ENCODE assay signal across 9 cellular contexts in genomic region chr7:44097064-44097932, GRCh38. TPM values are rescaled to one million over a fixed set of nuclear protein-coding genes. Genes with fewer than 3 reads are reported as not detected.
DNase-seq lines count a peak whose midpoint lies in the region; ATAC-seq, FAIRE-seq and TF ChIP-seq lines count a peak whose summit lies in the region.
"Had no signal": no experiment of that assay in that cellular context is flagged by ENCODE, and none has a peak within 500 bp of the region (broad histone marks: within the 10 kb centered on the region; RNA-seq: fewer than 3 reads in every experiment).

No MANE protein-coding gene starts in this region.

- no peaks in the 10 kb centered on the region for H3K36me3 Mint-ChIP-seq in activated T-helper 17 cell treated with anti-CD3 and anti-CD28 coated beads, Interleukin-2, amount 50 U/mL, for 72 hours (ENCODE audit: low read depth)

- H3K4me3 Mint-ChIP-seq in activated T-helper 17 cell treated with anti-CD3 and anti-CD28 coated beads, Interleukin-2, amount 50 U/mL, for 72 hours: no peak overlapping the region
- H3K4me3 Mint-ChIP-seq: nephron had no signal

- H3K27me3 ChIP-seq in heart left ventricle: no peaks in the 10 kb centered on the region

- 82 to 87% (median 86%) methylated on average over 9 of the region's 9 CpGs for WGBS in heart left ventricle, 4 donors

- H3K4me3 ChIP-seq in heart left ventricle: no peak overlapping the region

- DNase-seq in GM12891 (ENCODE audit: insufficient read length, low spot score): no peak
- no peak for DNase-seq in NK-92 treated with Interleukin-12 subunit alpha and Interleukin-12 subunit beta, amount 100 ng/mL, for 24 hours (lab: John Stamatoyannopoulos, UW)
- no peak for DNase-seq in heart left ventricle
- DNase-seq in NCI-H526 (lab: John Stamatoyannopoulos, UW): no peak

- peaks cover 0 to 47% (median 11%) of the 10 kb centered on the region in 12 donors for H3K4me1 ChIP-seq in heart left ventricle

- intact Hi-C loops in heart left ventricle (cut with DNase I): no loop called here

- H3K9me3 ChIP-seq in heart left ventricle: no peaks in the 10 kb centered on the region

- H3K27ac Mint-ChIP-seq in activated T-helper 17 cell treated with anti-CD3 and anti-CD28 coated beads, Interleukin-2, amount 50 U/mL, for 72 hours: peak overlapping the region; percentile 45

- FAIRE-seq in GM12891 (lab: Jason Lieb, UNC): peak; percentile 93

- H3K9me3 Mint-ChIP-seq in activated T-helper 17 cell treated with anti-CD3 and anti-CD28 coated beads, Interleukin-2, amount 50 U/mL, for 72 hours: no peaks in the 10 kb centered on the region
- H3K9me3 Mint-ChIP-seq: nephron had no signal

- TF ChIP-seq CTCF in heart left ventricle (IDR thresholded peaks at IDR 0.05): no peak

- H3K36me3 ChIP-seq in heart left ventricle: no peaks in the 10 kb centered on the region

- H3K4me1 Mint-ChIP-seq in activated T-helper 17 cell treated with anti-CD3 and anti-CD28 coated beads, Interleukin-2, amount 50 U/mL, for 72 hours: peaks cover 6% of the 10 kb centered on the region

- H3K27ac ChIP-seq in heart left ventricle: peak overlapping the region in 1 of 12 donors; percentile 17

- ATAC-seq in GM21367 (IDR thresholded peaks at IDR 0.05; ENCODE audit: unreplicated experiment): peak; percentile 56
- ATAC-seq in HG03460 (IDR thresholded peaks at IDR 0.05; ENCODE audit: unreplicated experiment): peak; percentile 66
- peak; percentile 71 for ATAC-seq in activated T-helper 17 cell treated with anti-CD3 and anti-CD28 coated beads, Interleukin-2, amount 50 U/mL, for 72 hours (replicated peaks)
- no peak for ATAC-seq in GM18873 (IDR thresholded peaks at IDR 0.05; ENCODE audit: low FRiP score, unreplicated experiment)
- no peak for ATAC-seq in heart left ventricle

- TF ChIP-seq POLR2A in GM12891 (IDR thresholded peaks at IDR 0.05; ENCODE audit: low read depth, low read length): no peak
- TF ChIP-seq POLR2A in heart left ventricle (IDR thresholded peaks at IDR 0.05): no peak

- no peaks in the 10 kb centered on the region for H3K27me3 Mint-ChIP-seq in activated T-helper 17 cell treated with anti-CD3 and anti-CD28 coated beads, Interleukin-2, amount 50 U/mL, for 72 hours

TF ChIP-seq in GM12891, 5 proteins besides CTCF, POLR2A, EP300 and RAD21:
- TF ChIP-seq POU2F2 (IDR thresholded peaks at IDR 0.05; ENCODE audit: low read depth, low read length) (no peak), SPI1 (IDR thresholded peaks at IDR 0.05; ENCODE audit: low read depth, low read length) (peak; percentile 83), POLR2AphosphoS5 (IDR thresholded peaks at IDR 0.05; ENCODE audit: low read depth, low read length) (no peak)

RNA-seq across cellular contexts. Expression of gene AEBP1, which starts 6.8 kb away (rescaled TPM):
- 0.71 TPM for polyA plus RNA-seq in GM12891 (2012; ENCODE audit: low read depth, missing spikeins)
- total RNA-seq in activated T-helper 17 cell treated with anti-CD3 and anti-CD28 coated beads, Interleukin-2, amount 50 U/mL, for 72 hours: 1 to 10 TPM; 1.2 to 5.3 TPM
- 10 to 100 TPM; 15.2 to 51.1 (median 25.4) TPM for total RNA-seq in heart left ventricle
- polyA plus RNA-seq in heart left ventricle: 10 to 100 TPM; 10.9 to 20.2 TPM

RNA-seq across cellular contexts. Expression of gene POLM, which starts 15.0 kb away (rescaled TPM):
- 13.2 TPM for polyA plus RNA-seq in GM12891 (2012; ENCODE audit: low read depth, missing spikeins)
- total RNA-seq in activated T-helper 17 cell treated with anti-CD3 and anti-CD28 coated beads, Interleukin-2, amount 50 U/mL, for 72 hours: 10 to 100 TPM; 27.8 to 33.9 TPM
- 10 to 100 TPM; 10.1 to 24.3 (median 14.0) TPM for total RNA-seq in heart left ventricle
- polyA plus RNA-seq in heart left ventricle: 10 to 100 TPM; 10.3 to 13.7 TPM

RNA-seq across cellular contexts. Expression of gene POLD2, which starts 26.1 kb away (rescaled TPM):
- 117 TPM for polyA plus RNA-seq in GM12891 (2012; ENCODE audit: low read depth, missing spikeins)
- total RNA-seq in activated T-helper 17 cell treated with anti-CD3 and anti-CD28 coated beads, Interleukin-2, amount 50 U/mL, for 72 hours: 100 to 1,000 TPM; 114 to 181 TPM
- total RNA-seq in heart left ventricle: 100 to 1,000 TPM in 1 of 9 donors, 10 to 100 TPM in 8; 74.1 to 150 (median 89.2) TPM
- 100 to 1,000 TPM in 1 of 2 donors, 10 to 100 TPM in 1; 67.0 to 176 TPM for polyA plus RNA-seq in heart left ventricle

RNA-seq across cellular contexts. Expression of gene PGAM2, which starts 31.9 kb away (rescaled TPM):
- polyA plus RNA-seq in GM12891 (2012; ENCODE audit: low read depth, missing spikeins): not detected
- 1 to 10 TPM in 1 of 2 donors, not detected in 1; 2.4 TPM for total RNA-seq in activated T-helper 17 cell treated with anti-CD3 and anti-CD28 coated beads, Interleukin-2, amount 50 U/mL, for 72 hours
- total RNA-seq in heart left ventricle: 1,000 to 10,000 TPM in 1 of 9 donors, 100 to 1,000 TPM in 8; 300 to 1,183 (median 555) TPM
- 1,000 to 10,000 TPM in 1 of 2 donors, 100 to 1,000 TPM in 1; 242 to 2,064 TPM for polyA plus RNA-seq in heart left ventricle

RNA-seq across cellular contexts. Expression of gene MYL7, which starts 43.8 kb away (rescaled TPM):
- polyA plus RNA-seq in GM12891 (2012; ENCODE audit: low read depth, missing spikeins): not detected
- total RNA-seq in activated T-helper 17 cell treated with anti-CD3 and anti-CD28 coated beads, Interleukin-2, amount 50 U/mL, for 72 hours: not detected
- total RNA-seq in heart left ventricle: 1,000 to 10,000 TPM in 8 of 9 donors, 100 to 1,000 TPM in 1; 975 to 4,037 (median 2,357) TPM
- polyA plus RNA-seq in heart left ventricle: 1,000 to 10,000 TPM; 1,236 to 2,597 TPM

Comparison
In these comparisons a context has a peak if more than half of its experiments do, and no peak if none do; other contexts are left out.
1. ATAC-seq: peak in GM21367 (single experiment), HG03460 (single experiment) and activated T-helper 17 cell treated with anti-CD3 and anti-CD28 coated beads, Interleukin-2, amount 50 U/mL, for 72 hours (single experiment); none in GM18873 (single experiment) and heart left ventricle (0 of 4).